ENCODE assay signal across 29 cellular contexts in the genomic region with DNA sequence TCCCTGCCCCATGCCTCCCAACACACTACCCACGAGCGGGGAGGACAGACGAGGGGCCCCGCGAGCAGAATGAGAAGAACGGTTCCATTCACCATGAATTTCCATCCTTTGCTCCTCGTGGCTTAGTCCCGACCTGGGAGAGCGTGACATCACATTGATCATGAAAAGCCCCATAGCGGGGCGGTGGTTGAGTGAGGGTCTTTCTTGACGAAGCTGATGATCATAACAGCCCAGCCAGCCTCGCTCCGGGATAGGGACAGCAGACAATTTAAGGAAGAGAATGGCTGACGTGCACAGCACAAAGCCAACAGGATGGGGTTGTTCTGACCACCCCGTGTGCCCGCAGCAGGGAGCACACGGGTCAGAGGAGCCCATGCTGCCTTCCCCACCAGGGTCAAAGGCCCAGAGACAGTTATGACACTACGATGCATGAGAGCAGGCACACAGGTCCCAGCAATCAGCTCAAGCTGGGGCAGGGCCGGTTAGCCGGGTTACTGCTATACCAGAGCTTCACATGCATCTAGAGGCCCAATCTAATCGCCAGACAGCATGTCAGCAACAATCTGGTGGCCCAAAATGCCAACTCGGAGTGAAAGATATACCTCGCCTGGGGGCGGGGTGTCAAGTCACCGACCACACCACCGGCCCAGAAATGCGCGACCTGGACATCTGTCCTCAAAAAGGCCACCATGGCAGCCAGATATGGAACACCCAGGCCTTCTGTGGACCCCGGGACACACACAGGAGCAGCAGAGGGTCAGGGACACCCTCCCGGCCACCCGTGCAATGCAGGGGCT.
"Had no signal": no experiment of that assay in that cellular context is flagged by ENCODE, and none has a peak within 500 bp of the region (broad histone marks: within the 10 kb centered on the region; RNA-seq: fewer than 3 reads in every experiment).

No MANE protein-coding gene starts in this region.

- H3K27me3 ChIP-seq: esophagus squamous epithelium, heart right ventricle, ovary, suprapubic skin, tibial nerve had no signal

- H3K36me3 ChIP-seq: heart right ventricle, left ventricle myocardium inferior, ovary, suprapubic skin had no signal

- ATAC-seq: activated CD4-positive, CD25-positive, alpha-beta regulatory T cell treated with anti-CD3 and anti-CD28 coated beads, Interleukin-2, amount 50 U/mL, for 24 hours; heart right ventricle; stimulated activated memory B cell treated with anti-CD40 and anti-IgM and Interleukin-4, amounts not matched to agents 10 μg/mL and 1 μg/mL and 100 μg/mL, for 72 hours had no signal

- H3K27ac Mint-ChIP-seq: dendritic cell treated with granulocyte-macrophage colony-stimulating factor and Interleukin-4, amounts not matched to agents 40 ng/mL and 50 ng/mL, for 4 days; nephron progenitor cell; progenitor cell of endocrine pancreas; T-helper 1 cell treated with Interleukin-12 subunit alpha and Interleukin-12 subunit beta and Interleukin-4 antibody, amounts not matched to agents 30 μg/mL and 1 μg/mL, for 36 hours had no signal

- H3K4me1 ChIP-seq: esophagus squamous epithelium, heart right ventricle, left ventricle myocardium inferior, suprapubic skin, tibial nerve had no signal

- H3K4me3 ChIP-seq: esophagus squamous epithelium, heart right ventricle, left ventricle myocardium inferior, ovary, smooth muscle cell, suprapubic skin, tibial nerve had no signal

- H3K4me3 Mint-ChIP-seq: activated T-cell treated with anti-CD3 and anti-CD28 coated beads, Interleukin-2, amount 50 U/mL, for 24 hours; dendritic cell treated with granulocyte-macrophage colony-stimulating factor and Interleukin-4, amounts not matched to agents 40 ng/mL and 50 ng/mL, for 4 days; naive B cell; nephron progenitor cell; T-helper 1 cell treated with Interleukin-12 subunit alpha and Interleukin-12 subunit beta and Interleukin-4 antibody, amounts not matched to agents 30 μg/mL and 1 μg/mL, for 36 hours had no signal

- H3K27ac ChIP-seq: epithelial cell of prostate, esophagus squamous epithelium, heart right ventricle, left ventricle myocardium inferior, ovary, suprapubic skin, tibial nerve, VCaP had no signal

- FAIRE-seq: TTC549 had no signal

- H3K4me1 Mint-ChIP-seq: nephron progenitor cell had no signal

- H3K27me3 Mint-ChIP-seq: activated T-cell treated with anti-CD3 and anti-CD28 coated beads, Interleukin-2, amount 50 U/mL, for 24 hours; dendritic cell treated with granulocyte-macrophage colony-stimulating factor and Interleukin-4, amounts not matched to agents 40 ng/mL and 50 ng/mL, for 4 days; naive B cell; progenitor cell of endocrine pancreas; stimulated activated memory B cell treated with anti-CD40 and anti-IgM and Interleukin-4, amounts not matched to agents 10 μg/mL and 1 μg/mL and 100 μg/mL, for 72 hours had no signal

- DNase-seq: activated CD4-positive, alpha-beta T cell treated with anti-CD3 and anti-CD28 coated beads for 48 hours; activated CD4-positive, alpha-beta T cell treated with anti-CD3 and anti-CD28 coated beads, Interleukin-2, amount 50 U/mL, for 48 hours; activated CD8-positive, alpha-beta memory T cell treated with anti-CD3 and anti-CD28 coated beads, Interleukin-2, amount 50 U/mL, for 48 hours; activated gamma-delta T cell treated with Interleukin-2 at 50 U/mL for 16 hours; activated naive CD4-positive, alpha-beta T cell treated with anti-CD3 and anti-CD28 coated beads, Interleukin-2, amount 50 U/mL, for 16 hours; activated T-cell treated with anti-CD3 and anti-CD28 coated beads, Interleukin-2, amount 50 U/mL, for 24 hours; amniotic stem cell; esophagus squamous epithelium; foreskin melanocyte; heart right ventricle; left ventricle myocardium inferior; naive B cell; nephron progenitor cell; ovary; stimulated activated CD4-positive, alpha-beta T cell treated with anti-CD3 and anti-CD28 coated beads, Interleukin-1b, Interleukin-23, amount 100 ng/mL, for 48 hours; stimulated activated CD4-positive, alpha-beta T cell treated with anti-CD3 and anti-CD28 coated beads, Interleukin-4, amount 100 ng/mL, for 4 hours; stimulated activated CD8-positive, alpha-beta memory T cell treated with anti-CD3 and anti-CD28 coated beads, Interleukin-4, amount 100 ng/mL, for 48 hours; T-helper 9 cell had no signal

- H3K9me3 ChIP-seq: ovary had no signal
